10 cellular contexts compared by ENCODE assay signal in the genomic region with DNA sequence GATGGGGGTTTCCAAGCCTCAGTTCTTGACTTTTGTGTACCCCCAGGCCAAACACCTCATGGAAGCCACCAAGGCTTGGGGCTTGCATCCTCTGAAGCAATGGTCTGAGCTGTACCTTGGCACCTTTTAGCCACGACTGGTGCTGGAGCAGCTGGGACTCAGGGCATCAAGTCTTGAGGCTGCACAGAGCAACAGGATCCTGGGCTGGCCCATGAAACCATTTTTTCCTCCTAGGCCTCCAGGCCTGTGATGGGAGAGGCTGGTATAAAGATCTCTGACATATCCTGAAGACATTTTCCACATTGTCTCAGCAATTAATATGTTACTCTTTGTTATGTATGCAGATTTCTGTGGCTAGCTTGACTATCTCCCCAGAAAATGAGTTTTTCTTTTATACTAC.
"Had no signal": no experiment of that assay in that cellular context is flagged by ENCODE, and none has a peak within 500 bp of the region (broad histone marks: within the 10 kb centered on the region; RNA-seq: fewer than 3 reads in every experiment).

No MANE protein-coding gene starts in this region.

- H3K27me3 Mint-ChIP-seq: IgD-negative memory B cell had no signal

- H3K9ac ChIP-seq: GM23248 had no signal

- FAIRE-seq: H54, HTR-8/SVneo had no signal

- H3K4me3 Mint-ChIP-seq: H9, HFFc6, IgD-negative memory B cell had no signal

- H3K4me3 ChIP-seq: GM23248 had no signal

- H3K27ac Mint-ChIP-seq: H9, HFFc6, IgD-negative memory B cell had no signal

- H2AFZ ChIP-seq: GM23248 had no signal

- DNase-seq: GM23248, GOT3, H9, HCEC 1CT, HFFc6, Kasumi-1, KG1 had no signal

- H3K27ac ChIP-seq: GM23248 had no signal

- H3K4me1 Mint-ChIP-seq: H9, IgD-negative memory B cell had no signal

- H3K36me3 Mint-ChIP-seq: IgD-negative memory B cell had no signal
